Comparison of ENCODE assay signal across 1 cellular context in the genomic region with DNA sequence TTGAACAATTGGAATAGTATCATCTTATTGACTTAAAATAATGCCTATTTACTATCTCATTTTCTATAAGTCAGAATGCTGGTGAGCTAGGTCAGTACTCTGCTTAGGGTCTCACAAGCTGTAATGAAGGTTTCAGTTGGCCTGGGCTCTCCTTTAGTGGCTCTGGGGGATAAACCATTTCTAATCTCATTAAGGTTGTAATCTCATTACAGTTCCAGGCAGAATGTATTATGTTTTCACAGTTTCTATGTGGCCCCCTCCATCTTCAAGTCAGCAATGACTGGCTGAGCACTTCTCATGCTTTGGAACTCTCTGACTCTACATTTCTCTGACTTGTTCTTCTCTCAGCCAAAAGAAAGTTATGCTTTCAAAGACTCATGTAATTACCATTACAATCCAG.
TF ChIP-seq lines count a peak whose summit lies in the region.

No MANE protein-coding gene starts in this region.

TF ChIP-seq in GM23338, 12 proteins besides CTCF, POLR2A, EP300 and RAD21 (continued from another document):
- TF ChIP-seq, protein P1, sequence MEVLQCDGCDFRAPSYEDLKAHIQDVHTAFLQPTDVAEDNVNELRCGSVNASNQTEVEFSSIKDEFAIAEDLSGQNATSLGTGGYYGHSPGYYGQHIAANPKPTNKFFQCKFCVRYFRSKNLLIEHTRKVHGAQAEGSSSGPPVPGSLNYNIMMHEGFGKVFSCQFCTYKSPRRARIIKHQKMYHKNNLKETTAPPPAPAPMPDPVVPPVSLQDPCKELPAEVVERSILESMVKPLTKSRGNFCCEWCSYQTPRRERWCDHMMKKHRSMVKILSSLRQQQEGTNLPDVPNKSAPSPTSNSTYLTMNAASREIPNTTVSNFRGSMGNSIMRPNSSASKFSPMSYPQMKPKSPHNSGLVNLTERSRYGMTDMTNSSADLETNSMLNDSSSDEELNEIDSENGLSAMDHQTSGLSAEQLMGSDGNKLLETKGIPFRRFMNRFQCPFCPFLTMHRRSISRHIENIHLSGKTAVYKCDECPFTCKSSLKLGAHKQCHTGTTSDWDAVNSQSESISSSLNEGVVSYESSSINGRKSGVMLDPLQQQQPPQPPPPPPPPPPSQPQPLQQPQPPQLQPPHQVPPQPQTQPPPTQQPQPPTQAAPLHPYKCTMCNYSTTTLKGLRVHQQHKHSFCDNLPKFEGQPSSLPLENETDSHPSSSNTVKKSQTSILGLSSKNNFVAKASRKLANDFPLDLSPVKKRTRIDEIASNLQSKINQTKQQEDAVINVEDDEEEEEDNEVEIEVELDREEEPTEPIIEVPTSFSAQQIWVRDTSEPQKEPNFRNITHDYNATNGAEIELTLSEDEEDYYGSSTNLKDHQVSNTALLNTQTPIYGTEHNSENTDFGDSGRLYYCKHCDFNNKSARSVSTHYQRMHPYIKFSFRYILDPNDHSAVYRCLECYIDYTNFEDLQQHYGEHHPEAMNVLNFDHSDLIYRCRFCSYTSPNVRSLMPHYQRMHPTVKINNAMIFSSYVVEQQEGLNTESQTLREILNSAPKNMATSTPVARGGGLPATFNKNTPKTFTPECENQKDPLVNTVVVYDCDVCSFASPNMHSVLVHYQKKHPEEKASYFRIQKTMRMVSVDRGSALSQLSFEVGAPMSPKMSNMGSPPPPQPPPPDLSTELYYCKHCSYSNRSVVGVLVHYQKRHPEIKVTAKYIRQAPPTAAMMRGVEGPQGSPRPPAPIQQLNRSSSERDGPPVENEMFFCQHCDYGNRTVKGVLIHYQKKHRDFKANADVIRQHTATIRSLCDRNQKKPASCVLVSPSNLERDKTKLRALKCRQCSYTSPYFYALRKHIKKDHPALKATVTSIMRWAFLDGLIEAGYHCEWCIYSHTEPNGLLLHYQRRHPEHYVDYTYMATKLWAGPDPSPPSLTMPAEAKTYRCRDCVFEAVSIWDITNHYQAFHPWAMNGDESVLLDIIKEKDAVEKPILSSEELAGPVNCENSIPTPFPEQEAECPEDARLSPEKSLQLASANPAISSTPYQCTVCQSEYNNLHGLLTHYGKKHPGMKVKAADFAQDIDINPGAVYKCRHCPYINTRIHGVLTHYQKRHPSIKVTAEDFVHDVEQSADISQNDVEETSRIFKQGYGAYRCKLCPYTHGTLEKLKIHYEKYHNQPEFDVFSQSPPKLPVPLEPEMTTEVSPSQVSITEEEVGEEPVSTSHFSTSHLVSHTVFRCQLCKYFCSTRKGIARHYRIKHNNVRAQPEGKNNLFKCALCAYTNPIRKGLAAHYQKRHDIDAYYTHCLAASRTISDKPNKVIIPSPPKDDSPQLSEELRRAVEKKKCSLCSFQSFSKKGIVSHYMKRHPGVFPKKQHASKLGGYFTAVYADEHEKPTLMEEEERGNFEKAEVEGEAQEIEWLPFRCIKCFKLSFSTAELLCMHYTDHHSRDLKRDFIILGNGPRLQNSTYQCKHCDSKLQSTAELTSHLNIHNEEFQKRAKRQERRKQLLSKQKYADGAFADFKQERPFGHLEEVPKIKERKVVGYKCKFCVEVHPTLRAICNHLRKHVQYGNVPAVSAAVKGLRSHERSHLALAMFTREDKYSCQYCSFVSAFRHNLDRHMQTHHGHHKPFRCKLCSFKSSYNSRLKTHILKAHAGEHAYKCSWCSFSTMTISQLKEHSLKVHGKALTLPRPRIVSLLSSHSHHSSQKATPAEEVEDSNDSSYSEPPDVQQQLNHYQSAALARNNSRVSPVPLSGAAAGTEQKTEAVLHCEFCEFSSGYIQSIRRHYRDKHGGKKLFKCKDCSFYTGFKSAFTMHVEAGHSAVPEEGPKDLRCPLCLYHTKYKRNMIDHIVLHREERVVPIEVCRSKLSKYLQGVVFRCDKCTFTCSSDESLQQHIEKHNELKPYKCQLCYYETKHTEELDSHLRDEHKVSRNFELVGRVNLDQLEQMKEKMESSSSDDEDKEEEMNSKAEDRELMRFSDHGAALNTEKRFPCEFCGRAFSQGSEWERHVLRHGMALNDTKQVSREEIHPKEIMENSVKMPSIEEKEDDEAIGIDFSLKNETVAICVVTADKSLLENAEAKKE (CRISPR knock-in tag; IDR thresholded peaks at IDR 0.05), result no peak
- no peak for TF ChIP-seq NANOG (IDR thresholded peaks at IDR 0.05; ENCODE audit: borderline replicate concordance)
